ENCODE assay signal across 19 cellular contexts in the genomic region with DNA sequence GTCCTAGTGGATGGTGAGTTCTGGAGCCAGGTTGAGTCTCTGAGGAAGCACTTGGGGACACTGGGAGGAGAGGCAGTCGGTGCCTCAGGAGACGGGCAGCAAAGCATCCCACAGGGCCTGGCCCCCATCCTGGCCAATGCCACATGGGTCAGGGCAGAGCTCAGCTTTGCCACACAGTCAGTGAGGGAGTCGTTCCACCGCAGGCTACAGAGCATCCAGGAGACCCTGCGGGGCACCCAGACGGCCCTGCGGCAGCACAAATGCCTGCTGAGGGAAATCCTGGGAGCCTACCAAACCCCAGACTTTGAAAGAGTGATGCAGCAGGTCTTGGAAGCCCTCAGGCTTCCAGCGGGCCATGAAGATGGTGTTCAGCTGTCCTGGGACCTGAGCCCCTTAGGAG. TPM values are rescaled to one million over a fixed set of nuclear protein-coding genes. Genes with fewer than 3 reads are reported as not detected.
DNase-seq lines count a peak whose midpoint lies in the region; ATAC-seq and TF ChIP-seq lines count a peak whose summit lies in the region.
"Had no signal": no experiment of that assay in that cellular context is flagged by ENCODE, and none has a peak within 500 bp of the region (broad histone marks: within the 10 kb centered on the region; RNA-seq: fewer than 3 reads in every experiment).

No MANE protein-coding gene starts in this region.

- no peak for ATAC-seq in activated CD8-positive, alpha-beta T cell treated with anti-CD3 and anti-CD28 coated beads, Interleukin-2, amount 10 ng/mL, durations not matched to agents 7 days and 5 days
- no peak for ATAC-seq in central memory CD8-positive, alpha-beta T cell (replicated peaks; ENCODE audit: extremely low read depth, poor library complexity, severe bottlenecking)
- ATAC-seq in stimulated activated effector memory CD8-positive, alpha-beta T cell treated with anti-CD3 and anti-CD28 coated beads, Interleukin-12 subunit alpha, Interleukin-12 subunit beta, amount 100 ng/mL, for 72 hours = no peak
- ATAC-seq: GM23338, HCT116 had no signal

- no peaks in the 10 kb centered on the region for H3K27me3 Mint-ChIP-seq in activated CD8-positive, alpha-beta T cell treated with anti-CD3 and anti-CD28 coated beads, Interleukin-2, amount 10 ng/mL, durations not matched to agents 7 days and 5 days (ENCODE audit: low read depth)
- no peaks in the 10 kb centered on the region for H3K27me3 Mint-ChIP-seq in central memory CD8-positive, alpha-beta T cell
- no peaks in the 10 kb centered on the region for H3K27me3 Mint-ChIP-seq in T-helper 2 cell treated with Interferon-gamma antibody and Interleukin-4, amounts not matched to agents 5 μg/mL and 100 μg/mL, for 36 hours (ENCODE audit: low read depth)
- no peaks in the 10 kb centered on the region for H3K27me3 Mint-ChIP-seq in osteocyte (ENCODE audit: unreplicated experiment)
- H3K27me3 Mint-ChIP-seq: B cell; CD4-positive, CD25-positive, alpha-beta regulatory T cell; CD8-positive, alpha-beta memory T cell had no signal

- TF ChIP-seq CTCF in RWPE1 (conservative IDR thresholded peaks at IDR 0.05; ENCODE audit: low read depth) (no peak), osteocyte (IDR thresholded peaks at IDR 0.05) (no peak)

- POLR2A ChIA-PET in RWPE1 (lab: Yijun Ruan, JAX; ENCODE audit: low non-redundant PET) = no interaction called here
- POLR2A ChIA-PET in activated CD8-positive, alpha-beta T cell treated with anti-CD3 and anti-CD28 coated beads, Interleukin-2, amount 10 ng/mL, durations not matched to agents 7 days and 5 days (lab: Charles Lee) = no interaction called here

- H3K4me3 Mint-ChIP-seq in activated CD8-positive, alpha-beta T cell treated with anti-CD3 and anti-CD28 coated beads, Interleukin-2, amount 10 ng/mL, durations not matched to agents 7 days and 5 days = no peak overlapping the region
- no peak overlapping the region for H3K4me3 Mint-ChIP-seq in central memory CD8-positive, alpha-beta T cell
- no peak overlapping the region for H3K4me3 Mint-ChIP-seq in stimulated activated effector memory CD8-positive, alpha-beta T cell treated with anti-CD3 and anti-CD28 coated beads, Interleukin-12 subunit alpha, Interleukin-12 subunit beta, amount 100 ng/mL, for 72 hours
- H3K4me3 Mint-ChIP-seq in T-helper 2 cell treated with Interferon-gamma antibody and Interleukin-4, amounts not matched to agents 5 μg/mL and 100 μg/mL, for 36 hours = no peak overlapping the region
- no peak overlapping the region for H3K4me3 Mint-ChIP-seq in osteocyte (ENCODE audit: unreplicated experiment)
- H3K4me3 Mint-ChIP-seq: B cell; CD4-positive, CD25-positive, alpha-beta regulatory T cell; CD8-positive, alpha-beta memory T cell; GM23338; H9 had no signal

- DNase-seq in RWPE1 (ENCODE audit: low spot score) (no peak), osteocyte (ENCODE audit: extremely low spot score, unreplicated experiment) (no peak), NCI-H2227 (lab: John Stamatoyannopoulos, UW; ENCODE audit: unreplicated experiment) (no peak)
- DNase-seq in activated CD8-positive, alpha-beta T cell treated with anti-CD3 and anti-CD28 coated beads, Interleukin-2, amount 10 ng/mL, durations not matched to agents 7 days and 5 days = no peak
- no peak for DNase-seq in central memory CD8-positive, alpha-beta T cell (ENCODE audit: low spot score in 2 of 2)
- no peak for DNase-seq in stimulated activated effector memory CD8-positive, alpha-beta T cell treated with anti-CD3 and anti-CD28 coated beads, Interleukin-12 subunit alpha, Interleukin-12 subunit beta, amount 100 ng/mL, for 72 hours (ENCODE audit: low spot score in 2 of 2)
- DNase-seq in T-helper 2 cell treated with Interferon-gamma antibody and Interleukin-4, amounts not matched to agents 5 μg/mL and 100 μg/mL, for 36 hours (ENCODE audit: low spot score) = no peak
- DNase-seq: CD4-positive, CD25-positive, alpha-beta regulatory T cell; CD8-positive, alpha-beta memory T cell; DMS53; DMS79 treated with DMSO at 0.1 percent for 48 hours; GF-D8; H9 had no signal

- H3K27ac Mint-ChIP-seq in activated CD8-positive, alpha-beta T cell treated with anti-CD3 and anti-CD28 coated beads, Interleukin-2, amount 10 ng/mL, durations not matched to agents 7 days and 5 days = peak overlapping the region; percentile 60
- H3K27ac Mint-ChIP-seq in central memory CD8-positive, alpha-beta T cell (ENCODE audit: low read depth) = peak overlapping the region; percentile 46
- peak overlapping the region; percentile 86 for H3K27ac Mint-ChIP-seq in stimulated activated effector memory CD8-positive, alpha-beta T cell treated with anti-CD3 and anti-CD28 coated beads, Interleukin-12 subunit alpha, Interleukin-12 subunit beta, amount 100 ng/mL, for 72 hours
- no peak overlapping the region for H3K27ac Mint-ChIP-seq in T-helper 2 cell treated with Interferon-gamma antibody and Interleukin-4, amounts not matched to agents 5 μg/mL and 100 μg/mL, for 36 hours
- H3K27ac Mint-ChIP-seq in osteocyte (ENCODE audit: unreplicated experiment) = no peak overlapping the region

- CTCF ChIA-PET in RWPE1 (lab: Yijun Ruan, JAX) = no interaction called here
- CTCF ChIA-PET in activated CD8-positive, alpha-beta T cell treated with anti-CD3 and anti-CD28 coated beads, Interleukin-2, amount 10 ng/mL, durations not matched to agents 7 days and 5 days (lab: Charles Lee) = interaction anchor here (0.8 to 1.2 kb wide), 2 partner anchors 11 to 25 kb away, joined by 3 to 4 read pairs; no protein-coding TSS in a partner anchor

- H3K4me1 Mint-ChIP-seq in activated CD8-positive, alpha-beta T cell treated with anti-CD3 and anti-CD28 coated beads, Interleukin-2, amount 10 ng/mL, durations not matched to agents 7 days and 5 days (ENCODE audit: low read depth) = peaks cover 11% of the 10 kb centered on the region
- peaks cover 27% of the 10 kb centered on the region for H3K4me1 Mint-ChIP-seq in central memory CD8-positive, alpha-beta T cell
- peaks cover 46% of the 10 kb centered on the region for H3K4me1 Mint-ChIP-seq in stimulated activated effector memory CD8-positive, alpha-beta T cell treated with anti-CD3 and anti-CD28 coated beads, Interleukin-12 subunit alpha, Interleukin-12 subunit beta, amount 100 ng/mL, for 72 hours
- H3K4me1 Mint-ChIP-seq in T-helper 2 cell treated with Interferon-gamma antibody and Interleukin-4, amounts not matched to agents 5 μg/mL and 100 μg/mL, for 36 hours (ENCODE audit: low read depth) = peaks cover 12% of the 10 kb centered on the region
- peaks cover 1% of the 10 kb centered on the region for H3K4me1 Mint-ChIP-seq in osteocyte (ENCODE audit: unreplicated experiment)
- H3K4me1 Mint-ChIP-seq: B cell had no signal

- H3K27ac ChIP-seq in RWPE1 = peak overlapping the region; percentile 88
- H3K27ac ChIP-seq: 22Rv1, BLaER1, C4-2B had no signal

- peaks cover 42% of the 10 kb centered on the region for H3K36me3 Mint-ChIP-seq in activated CD8-positive, alpha-beta T cell treated with anti-CD3 and anti-CD28 coated beads, Interleukin-2, amount 10 ng/mL, durations not matched to agents 7 days and 5 days (ENCODE audit: low read depth)
- peaks cover 36% of the 10 kb centered on the region for H3K36me3 Mint-ChIP-seq in central memory CD8-positive, alpha-beta T cell (ENCODE audit: insufficient read depth)
- peaks cover 79% of the 10 kb centered on the region for H3K36me3 Mint-ChIP-seq in stimulated activated effector memory CD8-positive, alpha-beta T cell treated with anti-CD3 and anti-CD28 coated beads, Interleukin-12 subunit alpha, Interleukin-12 subunit beta, amount 100 ng/mL, for 72 hours
- H3K36me3 Mint-ChIP-seq in T-helper 2 cell treated with Interferon-gamma antibody and Interleukin-4, amounts not matched to agents 5 μg/mL and 100 μg/mL, for 36 hours (ENCODE audit: low read depth) = peaks cover 35% of the 10 kb centered on the region
- peaks cover 48% of the 10 kb centered on the region for H3K36me3 Mint-ChIP-seq in osteocyte (ENCODE audit: unreplicated experiment)

- no peaks in the 10 kb centered on the region for H3K9me3 Mint-ChIP-seq in activated CD8-positive, alpha-beta T cell treated with anti-CD3 and anti-CD28 coated beads, Interleukin-2, amount 10 ng/mL, durations not matched to agents 7 days and 5 days (ENCODE audit: insufficient read depth)
- no peaks in the 10 kb centered on the region for H3K9me3 Mint-ChIP-seq in central memory CD8-positive, alpha-beta T cell
- no peaks in the 10 kb centered on the region for H3K9me3 Mint-ChIP-seq in stimulated activated effector memory CD8-positive, alpha-beta T cell treated with anti-CD3 and anti-CD28 coated beads, Interleukin-12 subunit alpha, Interleukin-12 subunit beta, amount 100 ng/mL, for 72 hours
- H3K9me3 Mint-ChIP-seq in T-helper 2 cell treated with Interferon-gamma antibody and Interleukin-4, amounts not matched to agents 5 μg/mL and 100 μg/mL, for 36 hours = no peaks in the 10 kb centered on the region
- H3K9me3 Mint-ChIP-seq in osteocyte (ENCODE audit: unreplicated experiment) = no peaks in the 10 kb centered on the region
- H3K9me3 Mint-ChIP-seq: CD8-positive, alpha-beta memory T cell; GM23338; H9 had no signal

RNA-seq across cellular contexts. Expression of a gene that starts 39.7 kb away (rescaled TPM):
- 1 to 10 TPM; 3.8 to 4.2 TPM for total RNA-seq in activated CD8-positive, alpha-beta T cell treated with anti-CD3 and anti-CD28 coated beads, Interleukin-2, amount 10 ng/mL, durations not matched to agents 7 days and 5 days
- 0.81 and 1.3 TPM in 2 replicates for total RNA-seq in osteocyte
- total RNA-seq: GM23338 had no signal

Comparison
In these comparisons a context has a peak if more than half of its experiments do, and no peak if none do; other contexts are left out.
1. H3K27ac Mint-ChIP-seq: peak in activated CD8-positive, alpha-beta T cell treated with anti-CD3 and anti-CD28 coated beads, Interleukin-2, amount 10 ng/mL, durations not matched to agents 7 days and 5 days (single experiment), central memory CD8-positive, alpha-beta T cell (single experiment) and stimulated activated effector memory CD8-positive, alpha-beta T cell treated with anti-CD3 and anti-CD28 coated beads, Interleukin-12 subunit alpha, Interleukin-12 subunit beta, amount 100 ng/mL, for 72 hours (single experiment); none in T-helper 2 cell treated with Interferon-gamma antibody and Interleukin-4, amounts not matched to agents 5 μg/mL and 100 μg/mL, for 36 hours (single experiment) and osteocyte (single experiment).